22 cellular contexts compared by ENCODE assay signal in the genomic region with DNA sequence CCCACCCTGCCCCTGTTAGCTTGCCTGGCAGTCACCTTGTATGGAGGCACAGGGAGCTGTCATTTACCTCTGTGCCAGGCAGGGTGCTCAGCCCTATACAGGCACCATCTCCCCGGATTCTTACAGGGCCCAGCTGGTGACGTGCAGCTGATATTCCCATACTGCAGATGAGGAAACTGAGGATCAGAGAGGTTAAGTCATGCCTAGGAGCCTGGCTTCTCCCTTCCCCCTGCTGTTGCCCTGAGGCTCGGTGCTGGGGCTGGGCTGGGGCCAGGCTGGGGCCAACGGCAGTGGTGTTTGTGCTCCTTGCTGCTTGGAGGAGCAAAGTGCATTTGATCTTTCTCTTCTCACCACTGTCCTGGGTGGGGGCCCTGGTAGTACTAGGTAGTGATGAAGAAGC. TPM values are rescaled to one million over a fixed set of nuclear protein-coding genes. Genes with fewer than 3 reads are reported as not detected.
DNase-seq lines count a peak whose midpoint lies in the region; ATAC-seq, FAIRE-seq and TF ChIP-seq lines count a peak whose summit lies in the region.
"Had no signal": no experiment of that assay in that cellular context is flagged by ENCODE, and none has a peak within 500 bp of the region (broad histone marks: within the 10 kb centered on the region; RNA-seq: fewer than 3 reads in every experiment).

No MANE protein-coding gene starts in this region.

- DNase-seq in natural killer cell treated with Interleukin-12 subunit alpha and Interleukin-12 subunit beta and Interleukin-15 and Interleukin-18, amount 100 ng/mL, for 72 hours (ENCODE audit: low spot score), result no peak
- DNase-seq in natural killer cell (no peak), HepG2 (ENCODE audit: low spot score) (no peak), stomach (no peak), NCI-H2081 (lab: John Stamatoyannopoulos, UW) (no peak), NCI-H1048 (lab: John Stamatoyannopoulos, UW) (no peak)
- DNase-seq in activated T-helper 2 cell treated with anti-CD3 and anti-CD28 coated beads, Interferon-gamma antibody, Interleukin-2, Interleukin-4, amounts not matched to agents 10 μg/mL and 5 μg/mL and 100 μg/mL, durations not matched to agents 14 hours and 24 hours and 36 hours (ENCODE audit: low spot score), result no peak
- DNase-seq: activated CD4-positive, alpha-beta T cell treated with anti-CD3 and anti-CD28 coated beads, Interleukin-2, amount 50 U/mL, for 48 hours; activated T-cell treated with anti-CD3 and anti-CD28 coated beads, Interleukin-2, amount 50 U/mL, for 4 hours; GDM1; HFFc6; mammary epithelial cell; NCI-H1417; NCI-H526 treated with DMSO at 0.1 percent for 48 hours; stimulated activated naive CD8-positive, alpha-beta T cell treated with anti-CD3 and anti-CD28 coated beads, Interleukin-15, Interleukin-2, amounts not matched to agents 100 U/mL and 50 U/mL, for 24 hours; T-helper 2 cell had no signal

- H3K4me3 Mint-ChIP-seq in natural killer cell treated with Interleukin-12 subunit alpha and Interleukin-12 subunit beta and Interleukin-15 and Interleukin-18, amount 100 ng/mL, for 72 hours, result no peak overlapping the region
- no peak overlapping the region for H3K4me3 Mint-ChIP-seq in natural killer cell
- no peak overlapping the region for H3K4me3 Mint-ChIP-seq in activated T-helper 2 cell treated with anti-CD3 and anti-CD28 coated beads, Interferon-gamma antibody, Interleukin-2, Interleukin-4, amounts not matched to agents 10 μg/mL and 5 μg/mL and 100 μg/mL, durations not matched to agents 14 hours and 24 hours and 36 hours (ENCODE audit: low read depth)
- H3K4me3 Mint-ChIP-seq: activated naive CD8-positive, alpha-beta T cell; activated T-cell treated with anti-CD3 and anti-CD28 coated beads, Interleukin-2, amount 50 U/mL, for 4 hours; HFFc6 had no signal

- H3K27me3 Mint-ChIP-seq in natural killer cell treated with Interleukin-12 subunit alpha and Interleukin-12 subunit beta and Interleukin-15 and Interleukin-18, amount 100 ng/mL, for 72 hours, result peaks cover 0 to 2% of the 10 kb centered on the region in 2 donors
- H3K27me3 Mint-ChIP-seq in natural killer cell (ENCODE audit: low read depth in 2 of 2), result peaks cover 0 to 2% of the 10 kb centered on the region in 2 donors
- peaks cover 1% of the 10 kb centered on the region for H3K27me3 Mint-ChIP-seq in activated T-helper 2 cell treated with anti-CD3 and anti-CD28 coated beads, Interferon-gamma antibody, Interleukin-2, Interleukin-4, amounts not matched to agents 10 μg/mL and 5 μg/mL and 100 μg/mL, durations not matched to agents 14 hours and 24 hours and 36 hours (ENCODE audit: low read depth)
- H3K27me3 Mint-ChIP-seq: activated naive CD8-positive, alpha-beta T cell had no signal

- H3K4me3 ChIP-seq in HepG2 (replicated peaks in 1 of 3; ENCODE audit: insufficient read depth in 1 of 3, low read depth in 2 of 3, low read length in 3 of 3), result peak overlapping the region in 1 of 3 experiments; percentile 33; a peak in 1 of 6 replicates
- no peak overlapping the region for H3K4me3 ChIP-seq in stomach
- H3K4me3 ChIP-seq: BLaER1 treated with 17β-estradiol and CSF1 and Interleukin-3, amounts not matched to agents 10 nM and 100 nM; SJSA1 had no signal

- H3K4me2 ChIP-seq in HepG2 (ENCODE audit: low read depth, low read length), result peak overlapping the region; percentile 43

- no peak overlapping the region for H3K9ac ChIP-seq in HepG2 (ENCODE audit: insufficient read depth, low read depth, low read length)
- H3K9ac ChIP-seq: BLaER1 treated with 17β-estradiol and CSF1 and Interleukin-3, amounts not matched to agents 10 nM and 100 nM had no signal

- no peaks in the 10 kb centered on the region for H3K9me3 Mint-ChIP-seq in natural killer cell treated with Interleukin-12 subunit alpha and Interleukin-12 subunit beta and Interleukin-15 and Interleukin-18, amount 100 ng/mL, for 72 hours
- H3K9me3 Mint-ChIP-seq in natural killer cell, result no peaks in the 10 kb centered on the region
- H3K9me3 Mint-ChIP-seq in activated T-helper 2 cell treated with anti-CD3 and anti-CD28 coated beads, Interferon-gamma antibody, Interleukin-2, Interleukin-4, amounts not matched to agents 10 μg/mL and 5 μg/mL and 100 μg/mL, durations not matched to agents 14 hours and 24 hours and 36 hours, result no peaks in the 10 kb centered on the region
- H3K9me3 Mint-ChIP-seq: activated T-cell treated with anti-CD3 and anti-CD28 coated beads, Interleukin-2, amount 50 U/mL, for 4 hours; HFFc6 had no signal

- no peak for TF ChIP-seq CTCF in natural killer cell (IDR thresholded peaks at IDR 0.05)
- TF ChIP-seq CTCF in HepG2 (CRISPR knock-in tag; IDR thresholded peaks at IDR 0.05), result no peak
- TF ChIP-seq CTCF in stomach (IDR thresholded peaks at IDR 0.05), result no peak

- H3K27me3 ChIP-seq in HepG2 (ENCODE audit: control insufficient read depth in 1 of 2, insufficient read depth in 2 of 2, low read length in 2 of 2) (peaks cover 0 to 2% of the 10 kb centered on the region in 2 experiments; a peak in 2 of 5 replicates), stomach (no peaks in the 10 kb centered on the region)
- H3K27me3 ChIP-seq: BLaER1 treated with 17β-estradiol and CSF1 and Interleukin-3, amounts not matched to agents 10 nM and 100 nM; SJSA1 had no signal

- no peak for TF ChIP-seq EP300 in HepG2 (IDR thresholded peaks at IDR 0.05; ENCODE audit: low read depth in 2 of 2, low read length in 2 of 2)
- TF ChIP-seq EP300 in HepG2 (CRISPR knock-in tag; IDR thresholded peaks at IDR 0.05; ENCODE audit: borderline replicate concordance), result no peak
- no peak for TF ChIP-seq EP300 in stomach (IDR thresholded peaks at IDR 0.05)

- no peaks in the 10 kb centered on the region for H4K20me1 ChIP-seq in HepG2 (ENCODE audit: insufficient read depth, low read length)
- H4K20me1 ChIP-seq: BLaER1 treated with 17β-estradiol and CSF1 and Interleukin-3, amounts not matched to agents 10 nM and 100 nM had no signal

- CTCF ChIA-PET in HepG2 (lab: Yijun Ruan, JAX; ENCODE audit: low intra/inter-chr PET ratio, low total read pairs), result no interaction called here

- no peaks in the 10 kb centered on the region for H3K4me1 Mint-ChIP-seq in natural killer cell treated with Interleukin-12 subunit alpha and Interleukin-12 subunit beta and Interleukin-15 and Interleukin-18, amount 100 ng/mL, for 72 hours (ENCODE audit: low read depth in 2 of 2)
- H3K4me1 Mint-ChIP-seq in natural killer cell, result no peaks in the 10 kb centered on the region
- no peaks in the 10 kb centered on the region for H3K4me1 Mint-ChIP-seq in activated T-helper 2 cell treated with anti-CD3 and anti-CD28 coated beads, Interferon-gamma antibody, Interleukin-2, Interleukin-4, amounts not matched to agents 10 μg/mL and 5 μg/mL and 100 μg/mL, durations not matched to agents 14 hours and 24 hours and 36 hours (ENCODE audit: low read depth)

- WGBS in HepG2 (ENCODE audit: low lambda C conversion rate), result 0% methylated on average over 4 of the region's 4 CpGs
- WGBS in stomach, 5 donors, result 53 to 70% (median 59%) methylated on average over 4 of the region's 4 CpGs

- H3K36me3 ChIP-seq in HepG2 (replicated peaks in 1 of 2; ENCODE audit: control insufficient read depth in 1 of 2, insufficient read depth in 2 of 2, low read length in 2 of 2) (no peaks in the 10 kb centered on the region), stomach (no peaks in the 10 kb centered on the region)
- H3K36me3 ChIP-seq: BLaER1 treated with 17β-estradiol and CSF1 and Interleukin-3, amounts not matched to agents 10 nM and 100 nM; SJSA1 had no signal

- intact Hi-C loops in natural killer cell (cut with micrococcal nuclease) (no loop called here), HepG2 (cut with micrococcal nuclease; ENCODE audit: unreplicated experiment) (no loop called here), stomach (cut with DNase I; ENCODE audit: low total_unique reads) (no loop called here)
- intact Hi-C loops in activated T-helper 2 cell treated with anti-CD3 and anti-CD28 coated beads, Interferon-gamma antibody, Interleukin-2, Interleukin-4, amounts not matched to agents 10 μg/mL and 5 μg/mL and 100 μg/mL, durations not matched to agents 14 hours and 24 hours and 36 hours (cut with micrococcal nuclease), result no loop called here

- peak; percentile 24 to 44 for ATAC-seq in natural killer cell treated with Interleukin-12 subunit alpha and Interleukin-12 subunit beta and Interleukin-15 and Interleukin-18, amount 100 ng/mL, for 72 hours
- no peak for ATAC-seq in natural killer cell
- peak; percentile 75 for ATAC-seq in HepG2
- ATAC-seq in HG03039 (IDR thresholded peaks at IDR 0.05; ENCODE audit: unreplicated experiment), result no peak
- ATAC-seq: activated T-cell treated with anti-CD3 and anti-CD28 coated beads, Interleukin-2, amount 50 U/mL, for 4 hours; stimulated activated naive CD8-positive, alpha-beta T cell treated with anti-CD3 and anti-CD28 coated beads, Interleukin-15, Interleukin-2, amounts not matched to agents 100 U/mL and 50 U/mL, for 24 hours had no signal

- H3K27ac ChIP-seq in HepG2 (ENCODE audit: extremely low read length, insufficient read depth, low read length) (no peak overlapping the region), stomach (peak overlapping the region in 4 of 5 donors; percentile 47 to 71 (median 62))
- H3K27ac ChIP-seq: BLaER1 treated with 17β-estradiol and CSF1 and Interleukin-3, amounts not matched to agents 10 nM and 100 nM; SJSA1 had no signal

- POLR2A ChIA-PET in HepG2 (lab: Yijun Ruan, JAX), result interaction anchor here (1.4 kb wide), 1 partner anchor 303 kb away, joined by 3 read pairs; a partner anchor contains a TSS

- TF ChIP-seq POLR2A in HepG2 (IDR thresholded peaks at IDR 0.05; ENCODE audit: insufficient read depth in 1 of 2, low read depth in 2 of 2, low read length in 2 of 2) (no peak), stomach (IDR thresholded peaks at IDR 0.05) (no peak)

- no peak for TF ChIP-seq RAD21 in HepG2 (CRISPR knock-in tag; IDR thresholded peaks at IDR 0.05)

- in situ Hi-C loops in HepG2 (cut with HindIII; ENCODE audit: extremely low pct_ligation_motif_present, low pct_unique_long_range_greater_than_20kb), result no loop called here

- H3K9me3 ChIP-seq in HepG2 (ENCODE audit: low read length) (no peaks in the 10 kb centered on the region), stomach (no peaks in the 10 kb centered on the region)
- H3K9me3 ChIP-seq: BLaER1 treated with 17β-estradiol and CSF1 and Interleukin-3, amounts not matched to agents 10 nM and 100 nM; SJSA1 had no signal

- H3K4me1 ChIP-seq in HepG2 (ENCODE audit: insufficient read depth, low read length) (peaks cover 31% of the 10 kb centered on the region), stomach (peaks cover 13 to 34% (median 20%) of the 10 kb centered on the region in 4 donors)

- FAIRE-seq in HepG2 (lab: Jason Lieb, UNC), result no peak
- FAIRE-seq: A204.1, GM12891 had no signal

- BruUV-seq in HepG2 (replicated peaks; lab: Mats Ljungman, UMichigan), result no TSS peak

- H2AFZ ChIP-seq in HepG2 (ENCODE audit: low read length), result no peak overlapping the region

- no peak overlapping the region for H3K27ac Mint-ChIP-seq in natural killer cell treated with Interleukin-12 subunit alpha and Interleukin-12 subunit beta and Interleukin-15 and Interleukin-18, amount 100 ng/mL, for 72 hours
- H3K27ac Mint-ChIP-seq in natural killer cell, result no peak overlapping the region
- no peak overlapping the region for H3K27ac Mint-ChIP-seq in activated T-helper 2 cell treated with anti-CD3 and anti-CD28 coated beads, Interferon-gamma antibody, Interleukin-2, Interleukin-4, amounts not matched to agents 10 μg/mL and 5 μg/mL and 100 μg/mL, durations not matched to agents 14 hours and 24 hours and 36 hours
- H3K27ac Mint-ChIP-seq: activated naive CD8-positive, alpha-beta T cell; HFFc6 had no signal

- no peaks in the 10 kb centered on the region for H3K36me3 Mint-ChIP-seq in natural killer cell treated with Interleukin-12 subunit alpha and Interleukin-12 subunit beta and Interleukin-15 and Interleukin-18, amount 100 ng/mL, for 72 hours
- H3K36me3 Mint-ChIP-seq in natural killer cell, result no peaks in the 10 kb centered on the region
- no peaks in the 10 kb centered on the region for H3K36me3 Mint-ChIP-seq in activated T-helper 2 cell treated with anti-CD3 and anti-CD28 coated beads, Interferon-gamma antibody, Interleukin-2, Interleukin-4, amounts not matched to agents 10 μg/mL and 5 μg/mL and 100 μg/mL, durations not matched to agents 14 hours and 24 hours and 36 hours (ENCODE audit: low read depth)
- H3K36me3 Mint-ChIP-seq: activated naive CD8-positive, alpha-beta T cell had no signal

- H3K79me2 ChIP-seq in HepG2 (ENCODE audit: insufficient read depth, low read length), result no peaks in the 10 kb centered on the region

RNA-seq across cellular contexts. Expression of a gene that starts 54.8 kb away (rescaled TPM):
- total RNA-seq in natural killer cell treated with Interleukin-12 subunit alpha and Interleukin-12 subunit beta and Interleukin-15 and Interleukin-18, amount 100 ng/mL, for 72 hours, result 1 to 10 TPM in 1 of 2 donors, not detected in 1; 1.2 TPM
- under 1 TPM in 2 of 3 donors, not detected in 1; 0.48 to 0.54 TPM for total RNA-seq in natural killer cell
- 1.2 and 1.4 TPM in 2 replicates for total RNA-seq in HepG2 (2016; rRNA removed; fragmentation: Illumina TruSeq; extraction: Trizol)
- total RNA-seq in HepG2 (2016; cell fraction: cytosol; rRNA removed; fragmentation: Illumina TruSeq; extraction: Trizol; ENCODE audit: low read depth), result 1.0 and 1.6 TPM in 2 replicates
- total RNA-seq in HepG2 (2016; cell fraction: insoluble cytoplasmic fraction; rRNA removed; fragmentation: Illumina TruSeq; extraction: Trizol), result 1.2 and 1.3 TPM in 2 replicates
- total RNA-seq in HepG2 (2016; cell fraction: membrane; rRNA removed; fragmentation: Illumina TruSeq; extraction: Trizol), result 1.8 and 2.4 TPM in 2 replicates
- 0.31 and 0.40 TPM in 2 replicates for total RNA-seq in HepG2 (2016; cell fraction: nucleus; rRNA removed; fragmentation: Illumina TruSeq; extraction: Trizol)
- 1.3 and 1.6 TPM in 2 replicates for polyA plus RNA-seq in HepG2 (2011; rRNA removed)
- polyA plus RNA-seq in HepG2 (2011; cell fraction: cytosol; rRNA removed), result 1.1 and 2.2 TPM in 2 replicates
- 0.83 and 1.9 TPM in 2 replicates for polyA plus RNA-seq in HepG2 (2011; cell fraction: nucleus; rRNA removed)
- polyA plus RNA-seq in HepG2 (2012), result 0.83 TPM in 2 replicates
- 1.3 and 2.1 TPM in 2 replicates for polyA plus RNA-seq in HepG2 (2016; cell fraction: cytosol; fragmentation: Illumina TruSeq; extraction: Trizol; ENCODE audit: low read depth)
- polyA plus RNA-seq in HepG2 (2016; cell fraction: insoluble cytoplasmic fraction; fragmentation: Illumina TruSeq; extraction: Trizol; ENCODE audit: low read depth), result 0.84 and 0.90 TPM in 2 replicates
- polyA plus RNA-seq in HepG2 (2016; cell fraction: membrane; fragmentation: Illumina TruSeq; extraction: Trizol; ENCODE audit: low read depth), result 1.2 and 1.6 TPM in 2 replicates
- polyA plus RNA-seq in HepG2 (2016; cell fraction: nucleus; fragmentation: Illumina TruSeq; extraction: Trizol; ENCODE audit: insufficient read depth, low read depth), result 0.96 and 1.1 TPM in 2 replicates
- 1.0 TPM in 1 of 2 replicates, not detected in the other for polyA minus RNA-seq in HepG2 (2011; rRNA and poly(A)+ RNA removed; ENCODE audit: low replicate concordance)
- polyA minus RNA-seq in HepG2 (2011; cell fraction: cytosol; rRNA and poly(A)+ RNA removed), result 0.35 TPM in 1 of 2 replicates, not detected in the other
- 0.50 and 1.5 TPM in 2 replicates for polyA minus RNA-seq in HepG2 (2011; cell fraction: nucleus; rRNA and poly(A)+ RNA removed)
- 1 to 10 TPM in 1 of 5 donors, under 1 TPM in 2, not detected in 2; 0.45 to 2.0 (median 0.87) TPM for total RNA-seq in stomach
- polyA plus RNA-seq in stomach, result 1 to 10 TPM; 1.5 to 5.9 (median 2.1) TPM
- total RNA-seq in activated T-helper 2 cell treated with anti-CD3 and anti-CD28 coated beads, Interferon-gamma antibody, Interleukin-2, Interleukin-4, amounts not matched to agents 10 μg/mL and 5 μg/mL and 100 μg/mL, durations not matched to agents 14 hours and 24 hours and 36 hours, result 0.28 TPM in 1 of 2 replicates, not detected in the other

Comparison
In these comparisons a context has a peak if more than half of its experiments do, and no peak if none do; other contexts are left out.
1. ATAC-seq: peak in natural killer cell treated with Interleukin-12 subunit alpha and Interleukin-12 subunit beta and Interleukin-15 and Interleukin-18, amount 100 ng/mL, for 72 hours (2 of 2) and HepG2 (single experiment); none in natural killer cell (0 of 3) and HG03039 (single experiment).